ENCODE assay signal across 1 cellular context in genomic region chr14:35404496-35405303, GRCh38.
A peak's percentile ranks its signal among the peaks of the same experiment; 100 is the strongest.
TF ChIP-seq lines count a peak whose summit lies in the region.

TSS of gene NFKBIA (minus strand) at chr14:35404749. CDS start at chr14:35404644, 105 bp downstream.

TF ChIP-seq in K562, 482 proteins besides CTCF, POLR2A, EP300 and RAD21 (continued from another document and continues in another):
- TF ChIP-seq, protein P1, sequence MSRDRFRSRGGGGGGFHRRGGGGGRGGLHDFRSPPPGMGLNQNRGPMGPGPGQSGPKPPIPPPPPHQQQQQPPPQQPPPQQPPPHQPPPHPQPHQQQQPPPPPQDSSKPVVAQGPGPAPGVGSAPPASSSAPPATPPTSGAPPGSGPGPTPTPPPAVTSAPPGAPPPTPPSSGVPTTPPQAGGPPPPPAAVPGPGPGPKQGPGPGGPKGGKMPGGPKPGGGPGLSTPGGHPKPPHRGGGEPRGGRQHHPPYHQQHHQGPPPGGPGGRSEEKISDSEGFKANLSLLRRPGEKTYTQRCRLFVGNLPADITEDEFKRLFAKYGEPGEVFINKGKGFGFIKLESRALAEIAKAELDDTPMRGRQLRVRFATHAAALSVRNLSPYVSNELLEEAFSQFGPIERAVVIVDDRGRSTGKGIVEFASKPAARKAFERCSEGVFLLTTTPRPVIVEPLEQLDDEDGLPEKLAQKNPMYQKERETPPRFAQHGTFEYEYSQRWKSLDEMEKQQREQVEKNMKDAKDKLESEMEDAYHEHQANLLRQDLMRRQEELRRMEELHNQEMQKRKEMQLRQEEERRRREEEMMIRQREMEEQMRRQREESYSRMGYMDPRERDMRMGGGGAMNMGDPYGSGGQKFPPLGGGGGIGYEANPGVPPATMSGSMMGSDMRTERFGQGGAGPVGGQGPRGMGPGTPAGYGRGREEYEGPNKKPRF (IDR thresholded peaks at IDR 0.05; ENCODE audit: low read depth, low read length), result no peak
- TF ChIP-seq EHMT2 (IDR thresholded peaks at IDR 0.05) (no peak), YBX1 (IDR thresholded peaks at IDR 0.05) (no peak), CHD2 (IDR thresholded peaks at IDR 0.05; ENCODE audit: low read depth, low read length) (no peak), SPI1 (IDR thresholded peaks at IDR 0.05; ENCODE audit: borderline replicate concordance, low read depth, low read length) (peak; percentile 85), HMGN3 (IDR thresholded peaks at IDR 0.05; ENCODE audit: borderline replicate concordance, extremely low read depth, insufficient read length, low read depth, low read length) (peak; percentile 47), ZKSCAN1 (IDR thresholded peaks at IDR 0.05; ENCODE audit: low read depth, low read length) (no peak), FOXP4 (CRISPR knock-in tag; IDR thresholded peaks at IDR 0.05; ENCODE audit: borderline replicate concordance) (no peak), ZNF316 (IDR thresholded peaks at IDR 0.05) (no peak), ZNF347 (CRISPR knock-in tag; IDR thresholded peaks at IDR 0.05; ENCODE audit: low read depth) (no peak), ZNF277 (CRISPR knock-in tag; IDR thresholded peaks at IDR 0.05; ENCODE audit: borderline replicate concordance) (no peak), KAT8 (IDR thresholded peaks at IDR 0.05; ENCODE audit: low read depth) (no peak), KDM1A (IDR thresholded peaks at IDR 0.05) (peak in 1 of 2 experiments; percentile 36; a peak in 1 of 4 replicates), ZNF143 (CRISPR knock-in tag; IDR thresholded peaks at IDR 0.05) (no peak), NFIC (IDR thresholded peaks at IDR 0.05) (no peak), SMAD1 (IDR thresholded peaks at IDR 0.05; ENCODE audit: low read depth, low read length, partially characterized antibody) (no peak), HNRNPL (IDR thresholded peaks at IDR 0.05; ENCODE audit: low read depth, low read length) (0 out of 2 replicates have a peak, but pooled peaks have one; percentile 56), KDM5B (IDR thresholded peaks at IDR 0.05; ENCODE audit: insufficient replicate concordance, low read depth, low read length) (peak; percentile 90), NR4A1 (CRISPR knock-in tag; IDR thresholded peaks at IDR 0.05) (no peak), NR4A1 (tag; IDR thresholded peaks at IDR 0.05) (no peak), ZNF274 (IDR thresholded peaks at IDR 0.05; ENCODE audit: borderline replicate concordance, low read depth, low read length) (no peak), STAT5A (IDR thresholded peaks at IDR 0.05; ENCODE audit: borderline replicate concordance, low read length) (no peak), CEBPZ (IDR thresholded peaks at IDR 0.05; ENCODE audit: borderline replicate concordance, low read depth, low read length) (no peak), MTF1 (CRISPR knock-in tag; IDR thresholded peaks at IDR 0.05; ENCODE audit: borderline replicate concordance) (no peak), NFRKB (IDR thresholded peaks at IDR 0.05; ENCODE audit: low read depth) (no peak), RFX5 (IDR thresholded peaks at IDR 0.05; ENCODE audit: low read depth, low read length) (no peak), ZNF253 (CRISPR knock-in tag; conservative IDR thresholded peaks at IDR 0.05) (no peak), SP1 (CRISPR knock-in tag; IDR thresholded peaks at IDR 0.05) (no peak), NCOA2 (IDR thresholded peaks at IDR 0.05; ENCODE audit: partially characterized antibody in 2 of 2) (no peak), E2F1 (CRISPR knock-in tag; IDR thresholded peaks at IDR 0.05) (peak; percentile 49; the same call in 1 of the 2 replicates), DDX20 (tag; IDR thresholded peaks at IDR 0.05; ENCODE audit: low read depth) (no peak), NFXL1 (CRISPR knock-in tag; IDR thresholded peaks at IDR 0.05) (no peak), SIN3A (IDR thresholded peaks at IDR 0.05; ENCODE audit: borderline replicate concordance in 2 of 2, control insufficient read depth in 1 of 2, low read depth in 2 of 2, low read length in 2 of 2) (peak in 1 of 2 experiments; percentile 57; a peak in 2 of 4 replicates), MXI1 (IDR thresholded peaks at IDR 0.05; ENCODE audit: low read depth, low read length) (no peak), TAF1 (IDR thresholded peaks at IDR 0.05; ENCODE audit: control insufficient read depth, extremely low read depth, insufficient read depth, low read length, severe bottlenecking) (peak; percentile 82), MTA3 (IDR thresholded peaks at IDR 0.05; ENCODE audit: borderline replicate concordance) (peak; percentile 58), ZNF121 (CRISPR knock-in tag; conservative IDR thresholded peaks at IDR 0.05) (no peak)
- TF ChIP-seq, protein P2, sequence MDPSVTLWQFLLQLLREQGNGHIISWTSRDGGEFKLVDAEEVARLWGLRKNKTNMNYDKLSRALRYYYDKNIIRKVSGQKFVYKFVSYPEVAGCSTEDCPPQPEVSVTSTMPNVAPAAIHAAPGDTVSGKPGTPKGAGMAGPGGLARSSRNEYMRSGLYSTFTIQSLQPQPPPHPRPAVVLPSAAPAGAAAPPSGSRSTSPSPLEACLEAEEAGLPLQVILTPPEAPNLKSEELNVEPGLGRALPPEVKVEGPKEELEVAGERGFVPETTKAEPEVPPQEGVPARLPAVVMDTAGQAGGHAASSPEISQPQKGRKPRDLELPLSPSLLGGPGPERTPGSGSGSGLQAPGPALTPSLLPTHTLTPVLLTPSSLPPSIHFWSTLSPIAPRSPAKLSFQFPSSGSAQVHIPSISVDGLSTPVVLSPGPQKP (CRISPR knock-in tag; IDR thresholded peaks at IDR 0.05), result no peak
- TF ChIP-seq, protein P3, sequence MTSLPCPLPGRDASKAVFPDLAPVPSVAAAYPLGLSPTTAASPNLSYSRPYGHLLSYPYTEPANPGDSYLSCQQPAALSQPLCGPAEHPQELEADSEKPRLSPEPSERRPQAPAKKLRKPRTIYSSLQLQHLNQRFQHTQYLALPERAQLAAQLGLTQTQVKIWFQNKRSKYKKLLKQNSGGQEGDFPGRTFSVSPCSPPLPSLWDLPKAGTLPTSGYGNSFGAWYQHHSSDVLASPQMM (CRISPR knock-in tag; IDR thresholded peaks at IDR 0.05), result no peak
- TF ChIP-seq, protein P4, sequence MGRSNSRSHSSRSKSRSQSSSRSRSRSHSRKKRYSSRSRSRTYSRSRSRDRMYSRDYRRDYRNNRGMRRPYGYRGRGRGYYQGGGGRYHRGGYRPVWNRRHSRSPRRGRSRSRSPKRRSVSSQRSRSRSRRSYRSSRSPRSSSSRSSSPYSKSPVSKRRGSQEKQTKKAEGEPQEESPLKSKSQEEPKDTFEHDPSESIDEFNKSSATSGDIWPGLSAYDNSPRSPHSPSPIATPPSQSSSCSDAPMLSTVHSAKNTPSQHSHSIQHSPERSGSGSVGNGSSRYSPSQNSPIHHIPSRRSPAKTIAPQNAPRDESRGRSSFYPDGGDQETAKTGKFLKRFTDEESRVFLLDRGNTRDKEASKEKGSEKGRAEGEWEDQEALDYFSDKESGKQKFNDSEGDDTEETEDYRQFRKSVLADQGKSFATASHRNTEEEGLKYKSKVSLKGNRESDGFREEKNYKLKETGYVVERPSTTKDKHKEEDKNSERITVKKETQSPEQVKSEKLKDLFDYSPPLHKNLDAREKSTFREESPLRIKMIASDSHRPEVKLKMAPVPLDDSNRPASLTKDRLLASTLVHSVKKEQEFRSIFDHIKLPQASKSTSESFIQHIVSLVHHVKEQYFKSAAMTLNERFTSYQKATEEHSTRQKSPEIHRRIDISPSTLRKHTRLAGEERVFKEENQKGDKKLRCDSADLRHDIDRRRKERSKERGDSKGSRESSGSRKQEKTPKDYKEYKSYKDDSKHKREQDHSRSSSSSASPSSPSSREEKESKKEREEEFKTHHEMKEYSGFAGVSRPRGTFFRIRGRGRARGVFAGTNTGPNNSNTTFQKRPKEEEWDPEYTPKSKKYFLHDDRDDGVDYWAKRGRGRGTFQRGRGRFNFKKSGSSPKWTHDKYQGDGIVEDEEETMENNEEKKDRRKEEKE (IDR thresholded peaks at IDR 0.05; ENCODE audit: borderline replicate concordance in 1 of 2, control insufficient read depth in 1 of 2, low read depth in 2 of 2, low read length in 1 of 2), result no peak
- TF ChIP-seq, protein P5, sequence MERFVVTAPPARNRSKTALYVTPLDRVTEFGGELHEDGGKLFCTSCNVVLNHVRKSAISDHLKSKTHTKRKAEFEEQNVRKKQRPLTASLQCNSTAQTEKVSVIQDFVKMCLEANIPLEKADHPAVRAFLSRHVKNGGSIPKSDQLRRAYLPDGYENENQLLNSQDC (CRISPR knock-in tag; IDR thresholded peaks at IDR 0.05), result no peak
- TF ChIP-seq, protein P6, sequence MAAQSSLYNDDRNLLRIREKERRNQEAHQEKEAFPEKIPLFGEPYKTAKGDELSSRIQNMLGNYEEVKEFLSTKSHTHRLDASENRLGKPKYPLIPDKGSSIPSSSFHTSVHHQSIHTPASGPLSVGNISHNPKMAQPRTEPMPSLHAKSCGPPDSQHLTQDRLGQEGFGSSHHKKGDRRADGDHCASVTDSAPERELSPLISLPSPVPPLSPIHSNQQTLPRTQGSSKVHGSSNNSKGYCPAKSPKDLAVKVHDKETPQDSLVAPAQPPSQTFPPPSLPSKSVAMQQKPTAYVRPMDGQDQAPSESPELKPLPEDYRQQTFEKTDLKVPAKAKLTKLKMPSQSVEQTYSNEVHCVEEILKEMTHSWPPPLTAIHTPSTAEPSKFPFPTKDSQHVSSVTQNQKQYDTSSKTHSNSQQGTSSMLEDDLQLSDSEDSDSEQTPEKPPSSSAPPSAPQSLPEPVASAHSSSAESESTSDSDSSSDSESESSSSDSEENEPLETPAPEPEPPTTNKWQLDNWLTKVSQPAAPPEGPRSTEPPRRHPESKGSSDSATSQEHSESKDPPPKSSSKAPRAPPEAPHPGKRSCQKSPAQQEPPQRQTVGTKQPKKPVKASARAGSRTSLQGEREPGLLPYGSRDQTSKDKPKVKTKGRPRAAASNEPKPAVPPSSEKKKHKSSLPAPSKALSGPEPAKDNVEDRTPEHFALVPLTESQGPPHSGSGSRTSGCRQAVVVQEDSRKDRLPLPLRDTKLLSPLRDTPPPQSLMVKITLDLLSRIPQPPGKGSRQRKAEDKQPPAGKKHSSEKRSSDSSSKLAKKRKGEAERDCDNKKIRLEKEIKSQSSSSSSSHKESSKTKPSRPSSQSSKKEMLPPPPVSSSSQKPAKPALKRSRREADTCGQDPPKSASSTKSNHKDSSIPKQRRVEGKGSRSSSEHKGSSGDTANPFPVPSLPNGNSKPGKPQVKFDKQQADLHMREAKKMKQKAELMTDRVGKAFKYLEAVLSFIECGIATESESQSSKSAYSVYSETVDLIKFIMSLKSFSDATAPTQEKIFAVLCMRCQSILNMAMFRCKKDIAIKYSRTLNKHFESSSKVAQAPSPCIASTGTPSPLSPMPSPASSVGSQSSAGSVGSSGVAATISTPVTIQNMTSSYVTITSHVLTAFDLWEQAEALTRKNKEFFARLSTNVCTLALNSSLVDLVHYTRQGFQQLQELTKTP (IDR thresholded peaks at IDR 0.05; ENCODE audit: low read depth in 1 of 2, partially characterized antibody in 2 of 2), result peak in 1 of 2 experiments; percentile 59
- TF ChIP-seq, protein P7, sequence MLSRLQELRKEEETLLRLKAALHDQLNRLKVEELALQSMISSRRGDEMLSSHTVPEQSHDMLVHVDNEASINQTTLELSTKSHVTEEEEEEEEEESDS (CRISPR knock-in tag; IDR thresholded peaks at IDR 0.05), result no peak
